In genomic region chrX:7085879-7086278, GRCh38 we compare ENCODE assay signal across 20 cellular contexts.
DNase-seq lines count a peak whose midpoint lies in the region; ATAC-seq and TF ChIP-seq lines count a peak whose summit lies in the region.
"Had no signal": no experiment of that assay in that cellular context is flagged by ENCODE, and none has a peak within 500 bp of the region (broad histone marks: within the 10 kb centered on the region; RNA-seq: fewer than 3 reads in every experiment).

No MANE protein-coding gene starts in this region.

- H3K4me3 ChIP-seq in stomach = no peak overlapping the region
- H3K4me3 ChIP-seq: colonic mucosa, neural progenitor cell had no signal

- no peak for TF ChIP-seq POLR2A in stomach (IDR thresholded peaks at IDR 0.05)

- no peak overlapping the region for H3K27ac Mint-ChIP-seq in T-helper 2 cell treated with Interferon-gamma antibody and Interleukin-4, amounts not matched to agents 5 μg/mL and 100 μg/mL, for 36 hours
- peak overlapping the region in 1 of 3 donors; percentile 5 for H3K27ac Mint-ChIP-seq in IgD-negative memory B cell
- peak overlapping the region; percentile 59 for H3K27ac Mint-ChIP-seq in central memory CD8-positive, alpha-beta T cell (ENCODE audit: low read depth)
- H3K27ac Mint-ChIP-seq: activated CD4-positive, alpha-beta memory T cell treated with anti-CD3 and anti-CD28 coated beads, Interleukin-2, amount 10 ng/mL, durations not matched to agents 7 days and 5 days; activated naive CD8-positive, alpha-beta T cell had no signal

- peak overlapping the region; percentile 3 for H3K4me3 Mint-ChIP-seq in T-helper 2 cell treated with Interferon-gamma antibody and Interleukin-4, amounts not matched to agents 5 μg/mL and 100 μg/mL, for 36 hours
- peak overlapping the region; percentile 2 to 59 (median 29) for H3K4me3 Mint-ChIP-seq in IgD-negative memory B cell
- H3K4me3 Mint-ChIP-seq in central memory CD8-positive, alpha-beta T cell = peak overlapping the region; percentile 6
- H3K4me3 Mint-ChIP-seq: activated CD4-positive, alpha-beta memory T cell treated with anti-CD3 and anti-CD28 coated beads, Interleukin-2, amount 10 ng/mL, durations not matched to agents 7 days and 5 days; activated naive CD8-positive, alpha-beta T cell; activated T-cell treated with anti-CD3 and anti-CD28 coated beads, Interleukin-2, amount 50 U/mL, for 4 hours; neural progenitor cell had no signal

- peaks cover 8% of the 10 kb centered on the region for H3K36me3 Mint-ChIP-seq in T-helper 2 cell treated with Interferon-gamma antibody and Interleukin-4, amounts not matched to agents 5 μg/mL and 100 μg/mL, for 36 hours (ENCODE audit: low read depth)
- no peaks in the 10 kb centered on the region for H3K36me3 Mint-ChIP-seq in IgD-negative memory B cell
- peaks cover 10% of the 10 kb centered on the region for H3K36me3 Mint-ChIP-seq in central memory CD8-positive, alpha-beta T cell (ENCODE audit: insufficient read depth)
- H3K36me3 Mint-ChIP-seq: activated naive CD8-positive, alpha-beta T cell had no signal

- H3K4me1 Mint-ChIP-seq in T-helper 2 cell treated with Interferon-gamma antibody and Interleukin-4, amounts not matched to agents 5 μg/mL and 100 μg/mL, for 36 hours (ENCODE audit: low read depth) = peaks cover 43% of the 10 kb centered on the region
- peaks cover 32 to 68% (median 55%) of the 10 kb centered on the region in 3 donors for H3K4me1 Mint-ChIP-seq in IgD-negative memory B cell
- H3K4me1 Mint-ChIP-seq in central memory CD8-positive, alpha-beta T cell = peaks cover 46% of the 10 kb centered on the region

- DNase-seq in T-helper 2 cell treated with Interferon-gamma antibody and Interleukin-4, amounts not matched to agents 5 μg/mL and 100 μg/mL, for 36 hours (ENCODE audit: low spot score) = no peak
- DNase-seq in T-helper 2 cell (no peak), stomach (no peak), COLO829 (ENCODE audit: low spot score) (no peak), inferior parietal cortex (ENCODE audit: extremely low spot score) (no peak), T-helper 9 cell (no peak)
- no peak for DNase-seq in central memory CD8-positive, alpha-beta T cell (ENCODE audit: low spot score in 2 of 2)
- DNase-seq: activated CD4-positive, alpha-beta memory T cell treated with anti-CD3 and anti-CD28 coated beads, Interleukin-2, amount 10 ng/mL, durations not matched to agents 7 days and 5 days; activated T-cell treated with anti-CD3 and anti-CD28 coated beads, Interleukin-2, amount 50 U/mL, for 4 hours; BE2C; colonic mucosa; hippocampal formation; kidney glomerular epithelial cell; NCI-H1436 treated with DMSO at 0.1 percent for 48 hours; NCI-H82; SW 1271 had no signal

- H3K27me3 Mint-ChIP-seq in T-helper 2 cell treated with Interferon-gamma antibody and Interleukin-4, amounts not matched to agents 5 μg/mL and 100 μg/mL, for 36 hours (ENCODE audit: low read depth) = no peaks in the 10 kb centered on the region
- no peaks in the 10 kb centered on the region for H3K27me3 Mint-ChIP-seq in IgD-negative memory B cell
- H3K27me3 Mint-ChIP-seq in central memory CD8-positive, alpha-beta T cell = no peaks in the 10 kb centered on the region
- H3K27me3 Mint-ChIP-seq: activated CD4-positive, alpha-beta memory T cell treated with anti-CD3 and anti-CD28 coated beads, Interleukin-2, amount 10 ng/mL, durations not matched to agents 7 days and 5 days; activated naive CD8-positive, alpha-beta T cell had no signal

- intact Hi-C loops in stomach (cut with DNase I; ENCODE audit: low total_unique reads) = no loop called here

- no peaks in the 10 kb centered on the region for H3K27me3 ChIP-seq in stomach
- H3K27me3 ChIP-seq: BE2C, colonic mucosa, neural progenitor cell had no signal

- H3K27ac ChIP-seq in stomach = no peak overlapping the region
- H3K27ac ChIP-seq: 22Rv1, colonic mucosa, neural progenitor cell had no signal

- WGBS in stomach, 5 donors = 85 to 96% (median 92%) methylated on average over 2 to 3 of the region's 3 CpGs

- no peaks in the 10 kb centered on the region for H3K9me3 Mint-ChIP-seq in T-helper 2 cell treated with Interferon-gamma antibody and Interleukin-4, amounts not matched to agents 5 μg/mL and 100 μg/mL, for 36 hours
- no peaks in the 10 kb centered on the region for H3K9me3 Mint-ChIP-seq in IgD-negative memory B cell
- H3K9me3 Mint-ChIP-seq in central memory CD8-positive, alpha-beta T cell = no peaks in the 10 kb centered on the region
- H3K9me3 Mint-ChIP-seq: activated CD4-positive, alpha-beta memory T cell treated with anti-CD3 and anti-CD28 coated beads, Interleukin-2, amount 10 ng/mL, durations not matched to agents 7 days and 5 days; activated T-cell treated with anti-CD3 and anti-CD28 coated beads, Interleukin-2, amount 50 U/mL, for 4 hours; neural progenitor cell had no signal

- no peak for TF ChIP-seq EP300 in stomach (IDR thresholded peaks at IDR 0.05)

- H3K4me1 ChIP-seq in stomach = peaks cover 0 to 9% (median 2%) of the 10 kb centered on the region in 4 donors
- H3K4me1 ChIP-seq: BE2C had no signal

- no peak for TF ChIP-seq CTCF in stomach (IDR thresholded peaks at IDR 0.05)

- H3K36me3 ChIP-seq in stomach = peaks cover 0 to 21% (median 4%) of the 10 kb centered on the region in 4 donors
- H3K36me3 ChIP-seq: BE2C, colonic mucosa, neural progenitor cell had no signal

- no peak for ATAC-seq in central memory CD8-positive, alpha-beta T cell (replicated peaks; ENCODE audit: extremely low read depth, poor library complexity, severe bottlenecking)
- ATAC-seq: activated T-cell treated with anti-CD3 and anti-CD28 coated beads, Interleukin-2, amount 50 U/mL, for 4 hours had no signal

- no peaks in the 10 kb centered on the region for H3K9me3 ChIP-seq in stomach
- H3K9me3 ChIP-seq: BE2C, colonic mucosa had no signal
